ENCODE assay signal across 12 cellular contexts in the genomic region with DNA sequence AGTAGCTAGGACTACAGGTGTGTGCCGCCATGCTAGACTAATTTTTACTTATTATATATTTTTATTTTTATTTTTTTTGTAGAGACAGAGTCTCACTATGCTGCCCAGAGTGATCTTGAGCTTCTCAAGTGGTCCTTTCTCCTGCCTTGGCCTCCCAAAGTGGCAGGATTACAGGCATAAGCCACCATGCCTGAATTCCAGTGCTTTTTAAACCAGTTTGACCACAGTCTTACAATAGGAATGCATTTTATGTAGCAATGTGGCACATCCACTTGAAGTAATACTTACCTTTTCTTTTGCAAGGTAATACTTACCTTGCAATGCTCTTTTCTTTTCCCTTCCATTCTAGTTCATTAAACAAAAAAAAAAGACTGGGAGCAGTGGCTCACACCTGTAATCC. TPM values are rescaled to one million over a fixed set of nuclear protein-coding genes. Genes with fewer than 3 reads are reported as not detected.
"Had no signal": no experiment of that assay in that cellular context is flagged by ENCODE, and none has a peak within 500 bp of the region (broad histone marks: within the 10 kb centered on the region; RNA-seq: fewer than 3 reads in every experiment).

No MANE protein-coding gene starts in this region.

- H3K4me1 ChIP-seq: transverse colon had no signal

- H3K36me3 ChIP-seq: transverse colon had no signal

- H3K9me3 ChIP-seq: transverse colon had no signal

- DNase-seq: activated CD4-positive, CD25-positive, alpha-beta regulatory T cell treated with anti-CD3 and anti-CD28 coated beads, Interleukin-2, amount 50 U/mL, for 72 hours; activated naive CD4-positive, alpha-beta T cell treated with Interleukin-2 at 50 U/mL for 16 hours; aorta; erythroblast; hippocampal formation; midbrain; right cardiac atrium; stimulated activated CD4-positive, alpha-beta T cell treated with anti-CD3 and anti-CD28 coated beads, Interleukin-4, amount 100 ng/mL, for 24 hours; stimulated activated naive CD4-positive, alpha-beta T cell; transverse colon had no signal

- H3K4me3 ChIP-seq: skin epidermis, transverse colon had no signal

- H3K27ac ChIP-seq: transverse colon had no signal

- ATAC-seq: right cardiac atrium had no signal

- H3K27me3 ChIP-seq: transverse colon had no signal

RNA-seq across cellular contexts. Expression of gene CPM, which starts 38.0 kb away (rescaled TPM):
- polyA plus RNA-seq: neural cell had no signal
